Comparison of ENCODE assay signal across 8 cellular contexts in the genomic region with DNA sequence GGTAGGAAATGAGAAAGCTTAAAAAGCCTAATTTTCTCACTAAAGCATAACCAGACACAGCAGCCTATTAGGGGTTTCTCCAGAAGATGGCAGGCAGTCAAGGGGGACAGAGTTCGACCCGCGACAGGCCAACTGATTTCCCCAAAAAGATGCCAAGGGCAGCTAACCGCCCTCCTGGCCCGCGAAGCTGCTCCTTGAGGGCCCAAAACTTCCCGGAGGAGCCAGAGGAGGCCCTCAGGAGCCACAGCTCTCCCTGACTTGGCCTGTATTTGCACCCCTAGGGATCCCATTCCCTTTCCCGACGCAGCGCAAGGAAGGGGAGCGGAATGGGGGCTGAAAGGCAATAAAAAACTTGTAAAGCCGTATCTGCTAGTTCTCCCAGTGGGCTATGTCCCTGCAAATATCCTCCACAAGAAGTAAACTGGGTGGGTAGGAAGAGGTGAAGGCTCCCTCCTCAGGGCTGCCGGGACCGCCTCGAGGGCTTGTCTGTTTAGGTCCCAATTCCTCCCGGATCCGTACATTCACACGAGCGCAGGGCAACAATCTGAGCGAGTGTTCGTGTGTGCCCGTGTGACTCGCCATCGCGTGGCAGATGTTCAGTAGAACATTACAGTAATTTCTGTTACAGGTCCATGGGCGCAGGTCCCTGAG. TPM values are rescaled to one million over a fixed set of nuclear protein-coding genes. Genes with fewer than 3 reads are reported as not detected.
DNase-seq lines count a peak whose midpoint lies in the region; FAIRE-seq and TF ChIP-seq lines count a peak whose summit lies in the region.

No MANE protein-coding gene starts in this region.

- TF ChIP-seq CTCF in GM10266 (IDR thresholded peaks at IDR 0.05; ENCODE audit: control insufficient read depth, insufficient read depth, low read depth, missing control alignments) (peak; percentile 18), SU-DHL-6 (IDR thresholded peaks at IDR 0.05; ENCODE audit: insufficient read depth, low read length, poor library complexity, severe bottlenecking) (no peak), fibroblast of mammary gland (conservative IDR thresholded peaks at IDR 0.05; ENCODE audit: control insufficient read depth, insufficient read depth, low read depth, low read length) (no peak), osteocyte (IDR thresholded peaks at IDR 0.05) (peak; percentile 12)

- CTCF ChIA-PET in HEK293T (lab: Yijun Ruan, JAX): interaction anchor here (0.6 to 1.5 kb wide), 2 partner anchors 66 to 412 kb away, joined by 5 read pairs; no protein-coding TSS in a partner anchor

- H2AFZ ChIP-seq in SU-DHL-6 (ENCODE audit: low read depth, low read length, severe bottlenecking): no peak overlapping the region

- peak overlapping the region; percentile 80 for H3K4me3 ChIP-seq in SU-DHL-6 (ENCODE audit: insufficient read depth, low read length, poor library complexity, severe bottlenecking)
- peak overlapping the region; percentile 90 for H3K4me3 ChIP-seq in fibroblast of mammary gland (ENCODE audit: control insufficient read depth, low read depth, low read length)

- peaks cover 36% of the 10 kb centered on the region for H3K4me1 Mint-ChIP-seq in osteocyte (ENCODE audit: unreplicated experiment)

- H3K9me2 ChIP-seq in SU-DHL-6 (replicated peaks; ENCODE audit: insufficient read depth, low read length): no peaks in the 10 kb centered on the region

- no peaks in the 10 kb centered on the region for H4K20me1 ChIP-seq in SU-DHL-6 (ENCODE audit: low read depth, low read length)

- H3K9me3 Mint-ChIP-seq in osteocyte (ENCODE audit: unreplicated experiment): no peaks in the 10 kb centered on the region

- H3F3A ChIP-seq in SU-DHL-6 (ENCODE audit: insufficient read depth): peaks cover 51% of the 10 kb centered on the region

- POLR2A ChIA-PET in HEK293T (lab: Yijun Ruan, JAX): interaction anchor here (0.8 to 4.3 kb wide), 25 partner anchors 8 to 670 kb away, joined by 3 to 38 read pairs (median 5); a partner anchor contains a TSS

- FAIRE-seq in GM12891 (lab: Jason Lieb, UNC): no peak

- H3K36me3 Mint-ChIP-seq in osteocyte (ENCODE audit: unreplicated experiment): peaks cover 10% of the 10 kb centered on the region

- no peaks in the 10 kb centered on the region for H3K36me3 ChIP-seq in SU-DHL-6 (ENCODE audit: low read length)

- H3K9me3 ChIP-seq in SU-DHL-6 (ENCODE audit: insufficient read depth, low read length): no peaks in the 10 kb centered on the region

- no peak for TF ChIP-seq POLR2A in GM12891 (IDR thresholded peaks at IDR 0.05; ENCODE audit: low read depth, low read length)

- DNase-seq in GM10266 (ENCODE audit: extremely low spot score) (no peak), HEK293T (ENCODE audit: extremely low spot score) (peak; percentile 28), fibroblast of mammary gland (ENCODE audit: low read depth) (peak; percentile 22), osteocyte (ENCODE audit: extremely low spot score, unreplicated experiment) (no peak), D341Med (ENCODE audit: low spot score) (no peak), GM12891 (ENCODE audit: insufficient read length, low spot score) (no peak), DMS114 treated with DMSO at 0.1 percent for 48 hours (lab: John Stamatoyannopoulos, UW; ENCODE audit: unreplicated experiment) (no peak)

- H3K9ac ChIP-seq in SU-DHL-6 (ENCODE audit: low read length): peak overlapping the region; percentile 88

- peak overlapping the region; percentile 99 for H3K27ac Mint-ChIP-seq in osteocyte (ENCODE audit: unreplicated experiment)

- H3K27ac ChIP-seq in SU-DHL-6 (ENCODE audit: low read depth, low read length): peak overlapping the region; percentile 98

- peak overlapping the region; percentile 84 for H3K4me2 ChIP-seq in SU-DHL-6 (ENCODE audit: low read depth, low read length, poor library complexity, severe bottlenecking)

- H3K27me3 ChIP-seq in SU-DHL-6 (ENCODE audit: low read length): no peaks in the 10 kb centered on the region

- peaks cover 23% of the 10 kb centered on the region for H3K27me3 Mint-ChIP-seq in osteocyte (ENCODE audit: unreplicated experiment)

- H3K79me2 ChIP-seq in SU-DHL-6 (ENCODE audit: insufficient read depth, low read length): peaks cover 36% of the 10 kb centered on the region

- H3K4me3 Mint-ChIP-seq in osteocyte (ENCODE audit: unreplicated experiment): peak overlapping the region; percentile 94

TF ChIP-seq in HEK293T, 16 proteins besides CTCF, POLR2A, EP300 and RAD21:
- TF ChIP-seq ELF4 (IDR thresholded peaks at IDR 0.05): no peak
TF ChIP-seq in HEK293T: peak in this region for 0.

TF ChIP-seq in GM12891, 5 proteins besides CTCF, POLR2A, EP300 and RAD21:
- TF ChIP-seq POU2F2 (IDR thresholded peaks at IDR 0.05; ENCODE audit: low read depth, low read length) (no peak), POLR2AphosphoS5 (IDR thresholded peaks at IDR 0.05; ENCODE audit: low read depth, low read length) (no peak)

RNA-seq across cellular contexts. Expression of a gene that starts 0.8 kb away (rescaled TPM):
- total RNA-seq in osteocyte: 157 and 161 TPM in 2 replicates
- 126 TPM for polyA plus RNA-seq in GM12891 (2012; ENCODE audit: low read depth, missing spikeins)

Comparison
In these comparisons a context has a peak if more than half of its experiments do, and no peak if none do; other contexts are left out.
1. DNase-seq: peak in HEK293T (single experiment) and fibroblast of mammary gland (single experiment); none in GM10266 (single experiment), osteocyte (single experiment), D341Med (single experiment), GM12891 (single experiment) and DMS114 treated with DMSO at 0.1 percent for 48 hours (single experiment).
2. CTCF ChIP-seq: peak in GM10266 (single experiment) and osteocyte (single experiment); none in SU-DHL-6 (single experiment) and fibroblast of mammary gland (single experiment).